15 cellular contexts compared by ENCODE assay signal in genomic region chr3:29385056-29385455, GRCh38.
DNase-seq lines count a peak whose midpoint lies in the region; ATAC-seq and TF ChIP-seq lines count a peak whose summit lies in the region.
"Had no signal": no experiment of that assay in that cellular context is flagged by ENCODE, and none has a peak within 500 bp of the region (broad histone marks: within the 10 kb centered on the region; RNA-seq: fewer than 3 reads in every experiment).

No MANE protein-coding gene starts in this region.

- POLR2A ChIA-PET in CD8-positive, alpha-beta memory T cell (lab: Charles Lee), result no interaction called here

- intact Hi-C loops in heart right ventricle (cut with DNase I) (no loop called here), sciatic nerve (cut with DNase I) (no loop called here)

- H3K4me3 ChIP-seq in adipocyte (ENCODE audit: low read length), result peak overlapping the region; percentile 60
- no peak overlapping the region for H3K4me3 ChIP-seq in heart right ventricle
- no peak overlapping the region for H3K4me3 ChIP-seq in CD8-positive, alpha-beta memory T cell (ENCODE audit: low read length)

- DNase-seq in GM04504 (ENCODE audit: low read depth) (peak; percentile 32), adipocyte (ENCODE audit: low read depth) (peak; percentile 69), heart right ventricle (no peak), sciatic nerve (ENCODE audit: low spot score) (no peak), SIG-M5 (lab: John Stamatoyannopoulos, UW) (no peak)
- DNase-seq in CD8-positive, alpha-beta memory T cell, result no peak
- DNase-seq in activated naive CD8-positive, alpha-beta T cell treated with anti-CD3 and anti-CD28 coated beads for 36 hours, result no peak
- DNase-seq: C1 segment of cervical spinal cord, H9, hypothalamus, NCI-H2227 treated with DMSO at 0.1 percent for 48 hours had no signal

- ATAC-seq in heart right ventricle (peak in 4 of 8 donors; percentile 30 to 56 (median 45)), sciatic nerve (peak; percentile 48), GM18502 (IDR thresholded peaks at IDR 0.05; ENCODE audit: poor library complexity, unreplicated experiment) (no peak)

- no peak overlapping the region for H3K27ac Mint-ChIP-seq in CD8-positive, alpha-beta memory T cell
- no peak overlapping the region for H3K27ac Mint-ChIP-seq in activated naive CD8-positive, alpha-beta T cell treated with anti-CD3 and anti-CD28 coated beads for 36 hours
- H3K27ac Mint-ChIP-seq: dendritic cell treated with granulocyte-macrophage colony-stimulating factor and Interleukin-4, amounts not matched to agents 40 ng/mL and 50 ng/mL, for 4 days; H9; stimulated activated naive CD8-positive, alpha-beta T cell treated with anti-CD3 and anti-CD28 coated beads, Interleukin-15, Interleukin-2, amounts not matched to agents 100 ng/mL and 50 ng/mL, for 24 hours; WTC11 had no signal

- H3K9me3 ChIP-seq in adipocyte (ENCODE audit: control insufficient read depth, low read length), result no peaks in the 10 kb centered on the region
- H3K9me3 ChIP-seq in heart right ventricle, result peaks cover 0 to 13% (median 0%) of the 10 kb centered on the region in 11 donors
- no peaks in the 10 kb centered on the region for H3K9me3 ChIP-seq in CD8-positive, alpha-beta memory T cell (ENCODE audit: low read length)

- H3K4me1 Mint-ChIP-seq in CD8-positive, alpha-beta memory T cell, result no peaks in the 10 kb centered on the region
- peaks cover 3% of the 10 kb centered on the region for H3K4me1 Mint-ChIP-seq in activated naive CD8-positive, alpha-beta T cell treated with anti-CD3 and anti-CD28 coated beads for 36 hours

- peak overlapping the region in 8 of 10 donors; percentile 0 to 74 (median 48) for H3K27ac ChIP-seq in heart right ventricle
- H3K27ac ChIP-seq in CD8-positive, alpha-beta memory T cell (ENCODE audit: low read depth, low read length), result no peak overlapping the region

- no peaks in the 10 kb centered on the region for H3K36me3 ChIP-seq in adipocyte (ENCODE audit: control insufficient read depth, insufficient read depth, low read length, severe bottlenecking)
- H3K36me3 ChIP-seq in heart right ventricle, result peaks cover 0 to 10% (median 0%) of the 10 kb centered on the region in 9 donors
- H3K36me3 ChIP-seq in CD8-positive, alpha-beta memory T cell (ENCODE audit: insufficient read depth, low read length), result no peaks in the 10 kb centered on the region

- no peak for TF ChIP-seq CTCF in heart right ventricle (IDR thresholded peaks at IDR 0.05)

- no peaks in the 10 kb centered on the region for H3K36me3 Mint-ChIP-seq in CD8-positive, alpha-beta memory T cell
- H3K36me3 Mint-ChIP-seq in activated naive CD8-positive, alpha-beta T cell treated with anti-CD3 and anti-CD28 coated beads for 36 hours, result no peaks in the 10 kb centered on the region
- H3K36me3 Mint-ChIP-seq: WTC11 had no signal

- CTCF ChIA-PET in CD8-positive, alpha-beta memory T cell (lab: Charles Lee), result no interaction called here

- peaks cover 0 to 21% (median 0%) of the 10 kb centered on the region in 5 donors for H3K9me3 Mint-ChIP-seq in CD8-positive, alpha-beta memory T cell
- H3K9me3 Mint-ChIP-seq in activated naive CD8-positive, alpha-beta T cell treated with anti-CD3 and anti-CD28 coated beads for 36 hours, result no peaks in the 10 kb centered on the region
- H3K9me3 Mint-ChIP-seq: dendritic cell treated with granulocyte-macrophage colony-stimulating factor and Interleukin-4, amounts not matched to agents 40 ng/mL and 50 ng/mL, for 4 days; WTC11 had no signal

- H3K4me1 ChIP-seq in adipocyte (ENCODE audit: control insufficient read depth, insufficient read depth, low read length) (peaks cover 36% of the 10 kb centered on the region), heart right ventricle (peaks cover 2 to 45% (median 32%) of the 10 kb centered on the region in 9 donors)
- no peaks in the 10 kb centered on the region for H3K4me1 ChIP-seq in CD8-positive, alpha-beta memory T cell (ENCODE audit: insufficient read depth, low read length)

- H3K9ac ChIP-seq in adipocyte (ENCODE audit: low read length), result peak overlapping the region; percentile 61

- H3K27me3 ChIP-seq in adipocyte (replicated peaks; ENCODE audit: control insufficient read depth, insufficient read depth, low read length) (no peaks in the 10 kb centered on the region), heart right ventricle (no peaks in the 10 kb centered on the region)
- H3K27me3 ChIP-seq in CD8-positive, alpha-beta memory T cell (ENCODE audit: insufficient read depth, low read length, poor library complexity, severe bottlenecking), result no peaks in the 10 kb centered on the region

- H3K4me3 Mint-ChIP-seq in CD8-positive, alpha-beta memory T cell, result no peak overlapping the region
- no peak overlapping the region for H3K4me3 Mint-ChIP-seq in activated naive CD8-positive, alpha-beta T cell treated with anti-CD3 and anti-CD28 coated beads for 36 hours
- H3K4me3 Mint-ChIP-seq: dendritic cell treated with granulocyte-macrophage colony-stimulating factor and Interleukin-4, amounts not matched to agents 40 ng/mL and 50 ng/mL, for 4 days; H9; stimulated activated naive CD8-positive, alpha-beta T cell treated with anti-CD3 and anti-CD28 coated beads, Interleukin-15, Interleukin-2, amounts not matched to agents 100 ng/mL and 50 ng/mL, for 24 hours; WTC11 had no signal

- no peaks in the 10 kb centered on the region for H3K27me3 Mint-ChIP-seq in CD8-positive, alpha-beta memory T cell
- no peaks in the 10 kb centered on the region for H3K27me3 Mint-ChIP-seq in activated naive CD8-positive, alpha-beta T cell treated with anti-CD3 and anti-CD28 coated beads for 36 hours
- H3K27me3 Mint-ChIP-seq: dendritic cell treated with granulocyte-macrophage colony-stimulating factor and Interleukin-4, amounts not matched to agents 40 ng/mL and 50 ng/mL, for 4 days; stimulated activated naive CD8-positive, alpha-beta T cell treated with anti-CD3 and anti-CD28 coated beads, Interleukin-15, Interleukin-2, amounts not matched to agents 100 ng/mL and 50 ng/mL, for 24 hours had no signal

- WGBS in heart right ventricle, 2 donors, result 66 to 67% methylated on average over 3 of the region's 3 CpGs

Comparison
In these comparisons a context has a peak if more than half of its experiments do, and no peak if none do; other contexts are left out.
1. DNase-seq: peak in GM04504 (single experiment) and adipocyte (single experiment); none in heart right ventricle (0 of 2), sciatic nerve (single experiment), CD8-positive, alpha-beta memory T cell (0 of 5), SIG-M5 (single experiment) and activated naive CD8-positive, alpha-beta T cell treated with anti-CD3 and anti-CD28 coated beads for 36 hours (single experiment).